8 cellular contexts compared by ENCODE assay signal in genomic region chr6:158220786-158221442, GRCh38. TPM values are rescaled to one million over a fixed set of nuclear protein-coding genes. Genes with fewer than 3 reads are reported as not detected.
A peak's percentile ranks its signal among the peaks of the same experiment; 100 is the strongest.
DNase-seq lines count a peak whose midpoint lies in the region; ATAC-seq and TF ChIP-seq lines count a peak whose summit lies in the region.

No MANE protein-coding gene starts in this region.

- TF ChIP-seq CTCF in LNCaP clone FGC (IDR thresholded peaks at IDR 0.05; ENCODE audit: control insufficient read depth, extremely low read depth, insufficient read depth) (peak; percentile 66), foreskin keratinocyte (conservative IDR thresholded peaks at IDR 0.05) (peak; percentile 96), tibial nerve (IDR thresholded peaks at IDR 0.05) (peak; percentile 86 to 93 (median 91))

- no peak for TF ChIP-seq POLR2A in tibial nerve (IDR thresholded peaks at IDR 0.05)

- H3K27ac ChIP-seq in SJCRH30, result no peak overlapping the region
- H3K27ac ChIP-seq in foreskin keratinocyte, result no peak overlapping the region
- H3K27ac ChIP-seq in tibial nerve, result no peak overlapping the region

- peak in 1 of 2 donors; percentile 11 for TF ChIP-seq EP300 in tibial nerve (IDR thresholded peaks at IDR 0.05)

- DNase-seq in DMS114 treated with DMSO at 0.1 percent for 48 hours (lab: John Stamatoyannopoulos, UW; ENCODE audit: unreplicated experiment) (peak; percentile 43), LNCaP clone FGC (ENCODE audit: low read depth) (no peak), SJCRH30 (peak; percentile 74 to 88), foreskin keratinocyte (peak in 1 of 2 donors; percentile 44), occipital lobe (lab: John Stamatoyannopoulos, UW) (peak; percentile 56), tibial nerve (ENCODE audit: low spot score in 2 of 2) (peak; percentile 39 to 66)
- peak; percentile 91 for DNase-seq in activated effector memory CD4-positive, alpha-beta T cell treated with anti-CD3 and anti-CD28 coated beads, Interleukin-2, amount 50 U/mL, for 16 hours

- H3K4me3 ChIP-seq in LNCaP clone FGC (ENCODE audit: low read depth, low read length) (no peak overlapping the region), SJCRH30 (no peak overlapping the region), tibial nerve (no peak overlapping the region)

- no peaks in the 10 kb centered on the region for H3K36me3 ChIP-seq in SJCRH30
- H3K36me3 ChIP-seq in tibial nerve, result no peaks in the 10 kb centered on the region

- ATAC-seq in GM21529 (IDR thresholded peaks at IDR 0.05; ENCODE audit: unreplicated experiment) (peak; percentile 87), foreskin keratinocyte (peak; percentile 69)

- WGBS in tibial nerve, 2 donors, result 6 to 9% methylated on average over 10 of the region's 10 CpGs

- H3K4me1 ChIP-seq in SJCRH30 (peaks cover 7% of the 10 kb centered on the region; the same call in 1 of the 2 replicates), foreskin keratinocyte (peaks cover 2% of the 10 kb centered on the region), tibial nerve (no peaks in the 10 kb centered on the region)

- no peaks in the 10 kb centered on the region for H3K27me3 ChIP-seq in SJCRH30
- H3K27me3 ChIP-seq in foreskin keratinocyte, result no peaks in the 10 kb centered on the region
- no peaks in the 10 kb centered on the region for H3K27me3 ChIP-seq in tibial nerve

- H3K9me3 ChIP-seq in SJCRH30 (replicated peaks), result peaks cover 4% of the 10 kb centered on the region; the same call in 1 of the 2 replicates
- no peaks in the 10 kb centered on the region for H3K9me3 ChIP-seq in tibial nerve

RNA-seq across cellular contexts. Expression of gene GTF2H5, which starts 52.8 kb away (rescaled TPM):
- total RNA-seq in SJCRH30 (2014; rRNA removed; shearing (Covaris generic)), result 6.7 and 7.9 TPM in 2 replicates
- total RNA-seq in foreskin keratinocyte, result 24.8 and 28.1 TPM in 2 replicates
- 42.1 and 42.7 TPM in 2 replicates for polyA plus RNA-seq in foreskin keratinocyte
- total RNA-seq in occipital lobe, result 21.5 TPM
- total RNA-seq in tibial nerve, result 1 to 10 TPM; 2.7 to 5.0 (median 3.9) TPM

RNA-seq across cellular contexts. Expression of gene SERAC1, which starts 52.9 kb away (rescaled TPM):
- total RNA-seq in SJCRH30 (2014; rRNA removed; shearing (Covaris generic)), result 11.2 and 12.3 TPM in 2 replicates
- 5.3 and 5.8 TPM in 2 replicates for total RNA-seq in foreskin keratinocyte
- 2.3 and 2.6 TPM in 2 replicates for polyA plus RNA-seq in foreskin keratinocyte
- 16.8 TPM for total RNA-seq in occipital lobe
- 1 to 10 TPM; 4.7 to 9.6 (median 6.2) TPM for total RNA-seq in tibial nerve
